25 cellular contexts compared by ENCODE assay signal in genomic region chr11:16096336-16096735, GRCh38.
DNase-seq lines count a peak whose midpoint lies in the region; ATAC-seq, FAIRE-seq and TF ChIP-seq lines count a peak whose summit lies in the region.
"Had no signal": no experiment of that assay in that cellular context is flagged by ENCODE, and none has a peak within 500 bp of the region (broad histone marks: within the 10 kb centered on the region; RNA-seq: fewer than 3 reads in every experiment).

No MANE protein-coding gene starts in this region.

- TF ChIP-seq EP300 in A549 (IDR thresholded peaks at IDR 0.05) = no peak

- TF ChIP-seq CTCF in A549 (IDR thresholded peaks at IDR 0.05) (no peak), astrocyte (IDR thresholded peaks at IDR 0.05; ENCODE audit: insufficient read depth, low read depth, low read length) (no peak), fibroblast of villous mesenchyme (IDR thresholded peaks at IDR 0.05; ENCODE audit: insufficient read depth, low read depth, low read length) (no peak), GM13977 (IDR thresholded peaks at IDR 0.05; ENCODE audit: extremely low read depth, insufficient read depth, missing control alignments) (no peak)

- H3K4me3 Mint-ChIP-seq in astrocyte (ENCODE audit: unreplicated experiment) (no peak overlapping the region), immature natural killer cell (no peak overlapping the region)
- H3K4me3 Mint-ChIP-seq: activated CD8-positive, alpha-beta T cell treated with anti-CD3 and anti-CD28 coated beads, Interleukin-2, amount 10 ng/mL, durations not matched to agents 7 days and 5 days; CD4-positive, alpha-beta memory T cell; memory B cell; naive B cell had no signal

- no peak for DNase-seq in A549 (ENCODE audit: low read depth in 1 of 2, low spot score in 1 of 2)
- peak; percentile 30 for DNase-seq in GM23248
- DNase-seq in astrocyte (ENCODE audit: low read depth) = peak; percentile 22
- peak; percentile 16 for DNase-seq in fibroblast of villous mesenchyme (ENCODE audit: low read depth)
- no peak for DNase-seq in midbrain (lab: John Stamatoyannopoulos, UW)
- DNase-seq in GM13977 (ENCODE audit: low spot score) = no peak
- no peak for DNase-seq in immature natural killer cell
- DNase-seq: activated CD8-positive, alpha-beta T cell treated with anti-CD3 and anti-CD28 coated beads, Interleukin-2, amount 10 ng/mL, durations not matched to agents 7 days and 5 days; activated T-cell treated with anti-CD3 and anti-CD28 coated beads, Interleukin-2, amount 50 U/mL, for 48 hours; CD4-positive, alpha-beta memory T cell; colonic mucosa; DND-41; kidney; naive B cell; NCI-H1092; NCI-H1930; NCI-H510A; stimulated activated CD8-positive, alpha-beta memory T cell treated with anti-CD3 and anti-CD28 coated beads, Interleukin-4, amount 100 ng/mL, for 48 hours; uterus had no signal

- in situ Hi-C loops in GM23248 (cut with MboI) (no loop called here), GM13977 (cut with MboI; ENCODE audit: low pct_unique_long_range_greater_than_20kb, low sequenced_read_pairs, unreplicated experiment) (no loop called here)

- H4K20me1 ChIP-seq in GM23248 (ENCODE audit: insufficient read depth) = no peaks in the 10 kb centered on the region
- no peaks in the 10 kb centered on the region for H4K20me1 ChIP-seq in astrocyte (ENCODE audit: insufficient read depth, low read length)

- POLR2A ChIA-PET in A549 (lab: Yijun Ruan, JAX) = no interaction called here

- no peaks in the 10 kb centered on the region for H3K27me3 ChIP-seq in GM23248 (replicated peaks; ENCODE audit: insufficient read depth)
- H3K27me3 ChIP-seq in astrocyte (ENCODE audit: insufficient read depth, low read length) = no peaks in the 10 kb centered on the region
- H3K27me3 ChIP-seq: colonic mucosa, right atrium auricular region, uterus had no signal

- H3K36me3 Mint-ChIP-seq in astrocyte (ENCODE audit: low read depth, unreplicated experiment) = peaks cover 2% of the 10 kb centered on the region
- H3K36me3 Mint-ChIP-seq in immature natural killer cell = no peaks in the 10 kb centered on the region
- H3K36me3 Mint-ChIP-seq: activated naive CD4-positive, alpha-beta T cell treated with anti-CD3 and anti-CD28 coated beads, Interleukin-2, amount 50 U/mL, for 72 hours; CD4-positive, alpha-beta memory T cell; memory B cell; naive B cell had no signal

- H3K9me3 Mint-ChIP-seq in astrocyte (ENCODE audit: unreplicated experiment) (no peaks in the 10 kb centered on the region), immature natural killer cell (peaks cover 2 to 31% (median 7%) of the 10 kb centered on the region in 6 donors)
- H3K9me3 Mint-ChIP-seq: activated naive CD4-positive, alpha-beta T cell treated with anti-CD3 and anti-CD28 coated beads, Interleukin-2, amount 50 U/mL, for 72 hours had no signal

- CTCF ChIA-PET in A549 (lab: Yijun Ruan, JAX) = no interaction called here

- H3K27ac Mint-ChIP-seq in astrocyte (ENCODE audit: unreplicated experiment) (no peak overlapping the region), immature natural killer cell (no peak overlapping the region)
- H3K27ac Mint-ChIP-seq: activated CD8-positive, alpha-beta T cell treated with anti-CD3 and anti-CD28 coated beads, Interleukin-2, amount 10 ng/mL, durations not matched to agents 7 days and 5 days; activated naive CD4-positive, alpha-beta T cell treated with anti-CD3 and anti-CD28 coated beads, Interleukin-2, amount 50 U/mL, for 72 hours; CD4-positive, alpha-beta memory T cell; memory B cell; naive B cell had no signal

- TF ChIP-seq POLR2A in A549 (IDR thresholded peaks at IDR 0.05; ENCODE audit: low read length) = no peak

- H3K9me3 ChIP-seq in A549 = no peaks in the 10 kb centered on the region
- no peaks in the 10 kb centered on the region for H3K9me3 ChIP-seq in GM23248 (ENCODE audit: low read depth)
- no peaks in the 10 kb centered on the region for H3K9me3 ChIP-seq in astrocyte (ENCODE audit: insufficient read depth, low read depth, low read length)
- H3K9me3 ChIP-seq: colonic mucosa, HAP-1, right atrium auricular region, uterus had no signal

- H3F3A ChIP-seq in GM23248 (ENCODE audit: insufficient read depth) = no peaks in the 10 kb centered on the region

- no peak for FAIRE-seq in A549 (lab: Jason Lieb, UNC)
- no peak for FAIRE-seq in astrocyte (lab: Jason Lieb, UNC)
- FAIRE-seq: RCC 7860 had no signal

- no peak overlapping the region for H3K4me3 ChIP-seq in A549
- H3K4me3 ChIP-seq in GM23248 = no peak overlapping the region
- H3K4me3 ChIP-seq in astrocyte (ENCODE audit: insufficient read depth, low read depth, low read length) = no peak overlapping the region
- H3K4me3 ChIP-seq in fibroblast of villous mesenchyme (ENCODE audit: low read depth, low read length) = no peak overlapping the region
- H3K4me3 ChIP-seq: colonic mucosa, HAP-1, right atrium auricular region, uterus had no signal

- WGBS in A549 (ENCODE audit: missing lambda C conversion rate) = 64% methylated on average over 2 of the region's 2 CpGs
- 33 to 40% methylated on average over 2 of the region's 2 CpGs for WGBS in GM23248 (ENCODE audit: low coverage in 1 of 2, low lambda C conversion rate in 2 of 2, missing lambda C conversion rate in 2 of 2), 2 experiments

- H3K79me2 ChIP-seq in GM23248 (ENCODE audit: insufficient read depth) (no peaks in the 10 kb centered on the region), astrocyte (ENCODE audit: insufficient read depth, low read length) (no peaks in the 10 kb centered on the region)

- no peak for TF ChIP-seq RAD21 in A549 (conservative IDR thresholded peaks at IDR 0.05 in 1 of 2, IDR thresholded peaks at IDR 0.05 in 1 of 2)

- H2AFZ ChIP-seq in GM23248 (no peak overlapping the region), astrocyte (ENCODE audit: low read depth, low read length) (no peak overlapping the region)

- ATAC-seq in A549 = no peak; a peak in 1 of 6 replicates
- no peak for ATAC-seq in GM18870 (IDR thresholded peaks at IDR 0.05; ENCODE audit: unreplicated experiment)
- ATAC-seq: activated CD8-positive, alpha-beta T cell treated with anti-CD3 and anti-CD28 coated beads, Interleukin-2, amount 10 ng/mL, durations not matched to agents 7 days and 5 days; activated naive CD4-positive, alpha-beta T cell treated with anti-CD3 and anti-CD28 coated beads, Interleukin-2, amount 50 U/mL, for 72 hours had no signal

- H3K9ac ChIP-seq in GM23248 = no peak overlapping the region
- no peak overlapping the region for H3K9ac ChIP-seq in astrocyte (ENCODE audit: low read length)

- H3K36me3 ChIP-seq in GM23248 (ENCODE audit: low read depth) = no peaks in the 10 kb centered on the region
- no peaks in the 10 kb centered on the region for H3K36me3 ChIP-seq in astrocyte (ENCODE audit: insufficient read depth, low read length)
- H3K36me3 ChIP-seq: colonic mucosa, HAP-1, right atrium auricular region, uterus had no signal

- H3K4me1 Mint-ChIP-seq in astrocyte (ENCODE audit: low read depth, unreplicated experiment) (peaks cover 27% of the 10 kb centered on the region), immature natural killer cell (no peaks in the 10 kb centered on the region)
- H3K4me1 Mint-ChIP-seq: CD4-positive, alpha-beta memory T cell; memory B cell; naive B cell had no signal

- H3K27ac ChIP-seq in A549 (no peak overlapping the region), GM23248 (no peak overlapping the region), astrocyte (ENCODE audit: low read depth, low read length) (no peak overlapping the region)
- H3K27ac ChIP-seq: colonic mucosa, right atrium auricular region, uterus had no signal

- peak overlapping the region; percentile 27; the same call in 2 of the 3 replicates for H3K4me2 ChIP-seq in A549
- H3K4me2 ChIP-seq in GM23248 (ENCODE audit: unreplicated experiment) = no peak overlapping the region
- no peak overlapping the region for H3K4me2 ChIP-seq in astrocyte (ENCODE audit: low read length)

- H3K27me3 Mint-ChIP-seq in astrocyte (ENCODE audit: low read depth, unreplicated experiment) (no peaks in the 10 kb centered on the region), immature natural killer cell (ENCODE audit: low read depth in 3 of 3) (no peaks in the 10 kb centered on the region)
- H3K27me3 Mint-ChIP-seq: CD4-positive, alpha-beta memory T cell; memory B cell had no signal

- H3K4me1 ChIP-seq in A549 (peaks cover 14% of the 10 kb centered on the region; the same call in 2 of the 3 replicates), GM23248 (ENCODE audit: insufficient read depth) (no peaks in the 10 kb centered on the region), astrocyte (ENCODE audit: insufficient read depth, low read length) (no peaks in the 10 kb centered on the region)
- H3K4me1 ChIP-seq: colonic mucosa, HAP-1, uterus had no signal

- no peaks in the 10 kb centered on the region for H3K9me2 ChIP-seq in GM23248 (ENCODE audit: insufficient read depth)

TF ChIP-seq in A549, 52 proteins besides CTCF, POLR2A, EP300 and RAD21:
- no peak for TF ChIP-seq FOSL2 (IDR thresholded peaks at IDR 0.05)
- TF ChIP-seq FOSL2 (CRISPR knock-in tag; IDR thresholded peaks at IDR 0.05) = peak; percentile 36; the same call in 1 of the 2 replicates
- TF ChIP-seq ZC3H11A (IDR thresholded peaks at IDR 0.05) = no peak
- TF ChIP-seq CEBPB (IDR thresholded peaks at IDR 0.05) = 0 out of 4 replicates have a peak, but pooled peaks of 1 of the 2 experiments have one; percentile 23

Comparison
In these comparisons a context has a peak if more than half of its experiments do, and no peak if none do; other contexts are left out.
1. DNase-seq: peak in GM23248 (single experiment), astrocyte (single experiment) and fibroblast of villous mesenchyme (single experiment); none in A549 (0 of 2), midbrain (single experiment), GM13977 (single experiment) and immature natural killer cell (0 of 3).